Comparison of ENCODE assay signal across 1 cellular context in genomic region chr6:44073612-44074382, GRCh38.
TF ChIP-seq lines count a peak whose summit lies in the region.

No MANE protein-coding gene starts in this region.

TF ChIP-seq in HepG2, 621 proteins besides CTCF, POLR2A, EP300 and RAD21 (continued from another document and continues in another):
- TF ChIP-seq DZIP1 (CRISPR knock-in tag; IDR thresholded peaks at IDR 0.05) (no peak; the same call in 1 of the 2 replicates), ZFP82 (CRISPR knock-in tag; IDR thresholded peaks at IDR 0.05; ENCODE audit: borderline replicate concordance) (0 out of 2 replicates have a peak, but pooled peaks have one; percentile 32), HMGXB3 (CRISPR knock-in tag; IDR thresholded peaks at IDR 0.05; ENCODE audit: borderline replicate concordance) (peak; percentile 15; the same call in 1 of the 2 replicates), TRIM22 (IDR thresholded peaks at IDR 0.05) (no peak), STAT6 (CRISPR knock-in tag; IDR thresholded peaks at IDR 0.05; ENCODE audit: borderline replicate concordance) (0 out of 2 replicates have a peak, but pooled peaks have one; percentile 41), MED13 (CRISPR knock-in tag; IDR thresholded peaks at IDR 0.05) (no peak), CBX5 (CRISPR knock-in tag; IDR thresholded peaks at IDR 0.05; ENCODE audit: borderline replicate concordance) (no peak), MEIS1 (CRISPR knock-in tag; IDR thresholded peaks at IDR 0.05; ENCODE audit: borderline replicate concordance) (peak; percentile 93; the same call in 1 of the 2 replicates), MYC (CRISPR knock-in tag; IDR thresholded peaks at IDR 0.05; ENCODE audit: borderline replicate concordance) (peak; percentile 42; the same call in 1 of the 2 replicates), TAF1 (CRISPR knock-in tag; IDR thresholded peaks at IDR 0.05) (0 out of 2 replicates have a peak, but pooled peaks have one; percentile 14), ETV6 (CRISPR knock-in tag; conservative IDR thresholded peaks at IDR 0.05) (no peak), ZNF30 (CRISPR knock-in tag; IDR thresholded peaks at IDR 0.05) (no peak), ZMAT3 (CRISPR knock-in tag; conservative IDR thresholded peaks at IDR 0.05) (no peak), ZNF687 (CRISPR knock-in tag; IDR thresholded peaks at IDR 0.05) (peak; percentile 70), TFAP4 (IDR thresholded peaks at IDR 0.05; ENCODE audit: borderline replicate concordance, low read depth) (no peak), NFATC3 (CRISPR knock-in tag; IDR thresholded peaks at IDR 0.05) (no peak), ZNF296 (CRISPR knock-in tag; conservative IDR thresholded peaks at IDR 0.05) (peak; percentile 77; the same call in 1 of the 2 replicates), TARDBP (CRISPR knock-in tag; IDR thresholded peaks at IDR 0.05) (peak; percentile 68; the same call in 1 of the 2 replicates)
- TF ChIP-seq, protein P1, sequence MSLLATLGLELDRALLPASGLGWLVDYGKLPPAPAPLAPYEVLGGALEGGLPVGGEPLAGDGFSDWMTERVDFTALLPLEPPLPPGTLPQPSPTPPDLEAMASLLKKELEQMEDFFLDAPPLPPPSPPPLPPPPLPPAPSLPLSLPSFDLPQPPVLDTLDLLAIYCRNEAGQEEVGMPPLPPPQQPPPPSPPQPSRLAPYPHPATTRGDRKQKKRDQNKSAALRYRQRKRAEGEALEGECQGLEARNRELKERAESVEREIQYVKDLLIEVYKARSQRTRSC (CRISPR knock-in tag; IDR thresholded peaks at IDR 0.05; ENCODE audit: low read depth): peak; percentile 94
- TF ChIP-seq, protein P2, sequence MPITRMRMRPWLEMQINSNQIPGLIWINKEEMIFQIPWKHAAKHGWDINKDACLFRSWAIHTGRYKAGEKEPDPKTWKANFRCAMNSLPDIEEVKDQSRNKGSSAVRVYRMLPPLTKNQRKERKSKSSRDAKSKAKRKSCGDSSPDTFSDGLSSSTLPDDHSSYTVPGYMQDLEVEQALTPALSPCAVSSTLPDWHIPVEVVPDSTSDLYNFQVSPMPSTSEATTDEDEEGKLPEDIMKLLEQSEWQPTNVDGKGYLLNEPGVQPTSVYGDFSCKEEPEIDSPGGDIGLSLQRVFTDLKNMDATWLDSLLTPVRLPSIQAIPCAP (CRISPR knock-in tag; IDR thresholded peaks at IDR 0.05; ENCODE audit: low read depth): 0 out of 2 replicates have a peak, but pooled peaks have one; percentile 58
- TF ChIP-seq, protein P3, sequence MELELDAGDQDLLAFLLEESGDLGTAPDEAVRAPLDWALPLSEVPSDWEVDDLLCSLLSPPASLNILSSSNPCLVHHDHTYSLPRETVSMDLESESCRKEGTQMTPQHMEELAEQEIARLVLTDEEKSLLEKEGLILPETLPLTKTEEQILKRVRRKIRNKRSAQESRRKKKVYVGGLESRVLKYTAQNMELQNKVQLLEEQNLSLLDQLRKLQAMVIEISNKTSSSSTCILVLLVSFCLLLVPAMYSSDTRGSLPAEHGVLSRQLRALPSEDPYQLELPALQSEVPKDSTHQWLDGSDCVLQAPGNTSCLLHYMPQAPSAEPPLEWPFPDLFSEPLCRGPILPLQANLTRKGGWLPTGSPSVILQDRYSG (CRISPR knock-in tag; IDR thresholded peaks at IDR 0.05): no peak
- TF ChIP-seq, protein P4, sequence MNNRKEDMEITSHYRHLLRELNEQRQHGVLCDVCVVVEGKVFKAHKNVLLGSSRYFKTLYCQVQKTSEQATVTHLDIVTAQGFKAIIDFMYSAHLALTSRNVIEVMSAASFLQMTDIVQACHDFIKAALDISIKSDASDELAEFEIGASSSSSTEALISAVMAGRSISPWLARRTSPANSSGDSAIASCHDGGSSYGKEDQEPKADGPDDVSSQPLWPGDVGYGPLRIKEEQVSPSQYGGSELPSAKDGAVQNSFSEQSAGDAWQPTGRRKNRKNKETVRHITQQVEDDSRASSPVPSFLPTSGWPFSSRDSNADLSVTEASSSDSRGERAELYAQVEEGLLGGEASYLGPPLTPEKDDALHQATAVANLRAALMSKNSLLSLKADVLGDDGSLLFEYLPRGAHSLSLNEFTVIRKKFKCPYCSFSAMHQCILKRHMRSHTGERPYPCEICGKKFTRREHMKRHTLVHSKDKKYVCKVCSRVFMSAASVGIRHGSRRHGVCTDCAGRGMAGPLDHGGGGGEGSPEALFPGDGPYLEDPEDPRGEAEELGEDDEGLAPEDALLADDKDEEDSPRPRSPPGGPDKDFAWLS (CRISPR knock-in tag; IDR thresholded peaks at IDR 0.05; ENCODE audit: borderline replicate concordance): no peak; the same call in 1 of the 2 replicates
